In genomic region chr14:97196336-97196735, GRCh38 we compare ENCODE assay signal across 18 cellular contexts.
DNase-seq lines count a peak whose midpoint lies in the region; FAIRE-seq and TF ChIP-seq lines count a peak whose summit lies in the region.
"Had no signal": no experiment of that assay in that cellular context is flagged by ENCODE, and none has a peak within 500 bp of the region (broad histone marks: within the 10 kb centered on the region; RNA-seq: fewer than 3 reads in every experiment).

No MANE protein-coding gene starts in this region.

- no peak for FAIRE-seq in RCC 7860 (lab: Jason Lieb, UNC)
- FAIRE-seq: A204.1, D721Med, GM12878, GM18507 had no signal

- H3K4me3 ChIP-seq in retinal pigment epithelial cell (ENCODE audit: low read length): no peak overlapping the region
- H3K4me3 ChIP-seq in OCI-LY7 (ENCODE audit: low read depth, low read length, poor library complexity, severe bottlenecking): no peak overlapping the region
- H3K4me3 ChIP-seq: GM12878, GM23248 had no signal

- H3K36me3 ChIP-seq in OCI-LY7 (ENCODE audit: insufficient read depth, low read length): no peaks in the 10 kb centered on the region
- H3K36me3 ChIP-seq: BE2C had no signal

- no peaks in the 10 kb centered on the region for H3K4me1 ChIP-seq in OCI-LY7 (ENCODE audit: insufficient read depth, low read length, poor library complexity, severe bottlenecking)
- H3K4me1 ChIP-seq: BE2C had no signal

- peaks cover 9% of the 10 kb centered on the region; the same call in 1 of the 2 replicates for H3K9me3 ChIP-seq in OCI-LY7 (ENCODE audit: low read length)
- H3K9me3 ChIP-seq: BE2C had no signal

- H3K79me2 ChIP-seq in OCI-LY7 (ENCODE audit: insufficient read depth, low read depth, low read length): no peaks in the 10 kb centered on the region

- no peaks in the 10 kb centered on the region for H3K9me2 ChIP-seq in OCI-LY7 (ENCODE audit: insufficient read depth, low read length)

- no peak overlapping the region for H3K4me2 ChIP-seq in OCI-LY7 (ENCODE audit: low read length)

- no peak overlapping the region for H2AFZ ChIP-seq in OCI-LY7 (ENCODE audit: low read length)
- H2AFZ ChIP-seq: GM23248 had no signal

- BruUV-seq in OCI-LY7 (replicated peaks; lab: Mats Ljungman, UMichigan): no TSS peak

- CTCF ChIA-PET in OCI-LY7 (lab: Charles Lee; ENCODE audit: unreplicated experiment): no interaction called here

- no peaks in the 10 kb centered on the region for H4K20me1 ChIP-seq in OCI-LY7 (ENCODE audit: insufficient read depth, low read length)

- DNase-seq in A172 (ENCODE audit: low spot score) (peak; percentile 13), H4 (ENCODE audit: low spot score) (peak; percentile 34), RCC 7860 (ENCODE audit: low spot score) (peak; percentile 11), retinal pigment epithelial cell (ENCODE audit: low read depth) (peak; percentile 81), EL (no peak), OCI-LY7 (ENCODE audit: low spot score) (no peak)
- no peak for DNase-seq in activated naive CD4-positive, alpha-beta T cell treated with anti-CD3 and anti-CD28 coated beads, Interleukin-2, amount 50 U/mL, for 16 hours
- DNase-seq: BE2C; CD4-positive, alpha-beta memory T cell; DMS153; GM23248; H9; KG1 had no signal

- no peak overlapping the region for H3K27ac ChIP-seq in OCI-LY7 (ENCODE audit: low read depth, low read length, poor library complexity, severe bottlenecking)
- H3K27ac ChIP-seq: C4-2B, GM23248 had no signal

- intact Hi-C loops in OCI-LY7 (cut with micrococcal nuclease; ENCODE audit: unreplicated experiment): no loop called here

- POLR2A ChIA-PET in OCI-LY7 (lab: Charles Lee): no interaction called here

- TF ChIP-seq CTCF in retinal pigment epithelial cell (conservative IDR thresholded peaks at IDR 0.05; ENCODE audit: low read depth, low read length): no peak
- no peak for TF ChIP-seq CTCF in OCI-LY7 (conservative IDR thresholded peaks at IDR 0.05; ENCODE audit: low read length)

Comparison
In these comparisons a context has a peak if more than half of its experiments do, and no peak if none do; other contexts are left out.
1. DNase-seq: peak in A172 (single experiment), H4 (single experiment), RCC 7860 (single experiment) and retinal pigment epithelial cell (single experiment); none in activated naive CD4-positive, alpha-beta T cell treated with anti-CD3 and anti-CD28 coated beads, Interleukin-2, amount 50 U/mL, for 16 hours (single experiment), EL (single experiment) and OCI-LY7 (single experiment).